Comparison of ENCODE assay signal across 10 cellular contexts in genomic region chr22:34055525-34056200, GRCh38.
A peak's percentile ranks its signal among the peaks of the same experiment; 100 is the strongest.
DNase-seq lines count a peak whose midpoint lies in the region; ATAC-seq and TF ChIP-seq lines count a peak whose summit lies in the region.
"Had no signal": no experiment of that assay in that cellular context is flagged by ENCODE, and none has a peak within 500 bp of the region (broad histone marks: within the 10 kb centered on the region; RNA-seq: fewer than 3 reads in every experiment).

No MANE protein-coding gene starts in this region.

- H3K27me3 ChIP-seq in H7 (ENCODE audit: control insufficient read depth, insufficient read depth, low read length) (no peaks in the 10 kb centered on the region), Panc1 (ENCODE audit: control insufficient read depth, insufficient read depth, low read length) (no peaks in the 10 kb centered on the region)

- in situ Hi-C loops in Panc1 (cut with HindIII; ENCODE audit: low pct_unique_long_range_greater_than_20kb, low sequenced_read_pairs) (no loop called here), GM13976 (cut with MboI; ENCODE audit: low sequenced_read_pairs, unreplicated experiment) (no loop called here)

- no peaks in the 10 kb centered on the region for H3K9me3 ChIP-seq in Panc1 (ENCODE audit: control insufficient read depth, insufficient read depth, low read depth, low read length)

- POLR2A ChIA-PET in Panc1 (lab: Charles Lee): no interaction called here

- TF ChIP-seq CTCF in Panc1 (IDR thresholded peaks at IDR 0.05): peak; percentile 14; the same call in 1 of the 2 replicates
- no peak for TF ChIP-seq CTCF in GM13976 (IDR thresholded peaks at IDR 0.05; ENCODE audit: borderline replicate concordance, control extremely low read depth, extremely low read depth, insufficient read depth, missing control alignments)

- H3K36me3 ChIP-seq in H7 (replicated peaks; ENCODE audit: control insufficient read depth, insufficient read depth, low read length) (no peaks in the 10 kb centered on the region), Panc1 (ENCODE audit: control insufficient read depth, insufficient read depth, low read length) (no peaks in the 10 kb centered on the region)

- H3K4me1 ChIP-seq in Panc1 (ENCODE audit: control insufficient read depth, insufficient read depth, low read length): no peaks in the 10 kb centered on the region

- intact Hi-C loops in Panc1 (cut with micrococcal nuclease; ENCODE audit: unreplicated experiment): no loop called here

- CTCF ChIA-PET in Panc1 (lab: Charles Lee): no interaction called here

- BruUV-seq in Panc1 (replicated peaks; lab: Mats Ljungman, UMichigan): no TSS peak

- H3K4me3 ChIP-seq in H7 (ENCODE audit: insufficient read depth, low read depth, low read length) (no peak overlapping the region), Panc1 (ENCODE audit: low read depth in 2 of 2, low read length in 2 of 2) (no peak overlapping the region)

- DNase-seq in D341Med (ENCODE audit: low spot score) (peak; percentile 62), H7 (peak; percentile 77), Panc1 (ENCODE audit: low read depth, low spot score) (no peak), islet precursor cell (peak; percentile 81), globus pallidus (ENCODE audit: low spot score) (no peak), GM13976 (ENCODE audit: low spot score) (no peak), NCI-H446 (lab: John Stamatoyannopoulos, UW) (no peak)
- no peak for DNase-seq in stimulated activated CD4-positive, alpha-beta T cell treated with anti-CD3 and anti-CD28 coated beads, Interleukin-2, amount 100 ng/mL, for 48 hours
- DNase-seq: activated T-cell treated with anti-CD3 and anti-CD28 coated beads, Interleukin-2, amount 50 U/mL, for 24 hours; cerebellar nuclear complex had no signal

- ATAC-seq in Panc1: no peak

- no peak overlapping the region for H3K27ac ChIP-seq in Panc1 (ENCODE audit: low read length)

Comparison
In these comparisons a context has a peak if more than half of its experiments do, and no peak if none do; other contexts are left out.
1. DNase-seq: peak in D341Med (single experiment), H7 (single experiment) and islet precursor cell (single experiment); none in Panc1 (single experiment), globus pallidus (single experiment), GM13976 (single experiment), stimulated activated CD4-positive, alpha-beta T cell treated with anti-CD3 and anti-CD28 coated beads, Interleukin-2, amount 100 ng/mL, for 48 hours (0 of 2) and NCI-H446 (0 of 2).